Comparison of ENCODE assay signal across 18 cellular contexts in genomic region chr2:102303589-102303988, GRCh38. TPM values are rescaled to one million over a fixed set of nuclear protein-coding genes. Genes with fewer than 3 reads are reported as not detected.
DNase-seq lines count a peak whose midpoint lies in the region; ATAC-seq, FAIRE-seq and TF ChIP-seq lines count a peak whose summit lies in the region.
"Had no signal": no experiment of that assay in that cellular context is flagged by ENCODE, and none has a peak within 500 bp of the region (broad histone marks: within the 10 kb centered on the region; RNA-seq: fewer than 3 reads in every experiment).

No MANE protein-coding gene starts in this region.

- no peak for FAIRE-seq in endothelial cell of umbilical vein (lab: Jason Lieb, UNC)
- FAIRE-seq: D721Med, G401.6, GM12891, H54, HTR-8/SVneo had no signal

- peak overlapping the region; percentile 57 for H3K9ac ChIP-seq in endothelial cell of umbilical vein (replicated peaks; ENCODE audit: extremely low read depth, insufficient read depth, low read length)

- dilution Hi-C loops in endothelial cell of umbilical vein (cut with MboI; ENCODE audit: extremely low pct_ligation_motif_present, low sequenced_read_pairs): no loop called here

- H3K9me3 Mint-ChIP-seq in activated naive CD8-positive, alpha-beta T cell (ENCODE audit: low read depth): no peaks in the 10 kb centered on the region
- H3K9me3 Mint-ChIP-seq in activated naive CD8-positive, alpha-beta T cell treated with anti-CD3 and anti-CD28 coated beads for 36 hours: no peaks in the 10 kb centered on the region
- H3K9me3 Mint-ChIP-seq in activated T-helper 1 cell treated with anti-CD3 and anti-CD28 coated beads, Interleukin-12 subunit alpha, Interleukin-12 subunit beta, Interleukin-2, Interleukin-4 antibody, amounts not matched to agents 30 ng/mL and 10 ng/mL and 1 ng/mL, durations not matched to agents 14 hours and 24 hours and 36 hours: peaks cover 5% of the 10 kb centered on the region
- H3K9me3 Mint-ChIP-seq: CD4-positive, alpha-beta T cell; GM23338 had no signal

- H3K9me3 ChIP-seq in endothelial cell of umbilical vein (replicated peaks; ENCODE audit: control insufficient read depth, insufficient read depth, low read length): no peaks in the 10 kb centered on the region
- H3K9me3 ChIP-seq: Caco-2 had no signal

- intact Hi-C loops in activated T-helper 1 cell treated with anti-CD3 and anti-CD28 coated beads, Interleukin-12 subunit alpha, Interleukin-12 subunit beta, Interleukin-2, Interleukin-4 antibody, amounts not matched to agents 30 ng/mL and 10 ng/mL and 1 ng/mL, durations not matched to agents 14 hours and 24 hours and 36 hours (cut with micrococcal nuclease): loop anchor here (5.0 kb wide), 2 partner anchors 34 to 276 kb away; no protein-coding TSS in a partner anchor
- intact Hi-C loops in endothelial cell of umbilical vein (cut with micrococcal nuclease): loop anchor here (5.0 kb wide), 1 partner anchor 46 kb away; no protein-coding TSS in a partner anchor

- CTCF ChIA-PET in endothelial cell of umbilical vein (lab: Charles Lee): interaction anchor here (1.1 to 1.8 kb wide), 6 partner anchors 15 to 139 kb away, joined by 3 to 5 read pairs (median 4); no protein-coding TSS in a partner anchor

- H3K4me1 Mint-ChIP-seq in activated naive CD8-positive, alpha-beta T cell (ENCODE audit: low read depth): peaks cover 41% of the 10 kb centered on the region
- H3K4me1 Mint-ChIP-seq in activated naive CD8-positive, alpha-beta T cell treated with anti-CD3 and anti-CD28 coated beads for 36 hours: peaks cover 43% of the 10 kb centered on the region
- peaks cover 61% of the 10 kb centered on the region for H3K4me1 Mint-ChIP-seq in activated T-helper 1 cell treated with anti-CD3 and anti-CD28 coated beads, Interleukin-12 subunit alpha, Interleukin-12 subunit beta, Interleukin-2, Interleukin-4 antibody, amounts not matched to agents 30 ng/mL and 10 ng/mL and 1 ng/mL, durations not matched to agents 14 hours and 24 hours and 36 hours (ENCODE audit: low read depth)
- H3K4me1 Mint-ChIP-seq: GM23338 had no signal

- ATAC-seq in HG03139 (IDR thresholded peaks at IDR 0.05; ENCODE audit: unreplicated experiment): no peak
- ATAC-seq: GM23338 had no signal

- H3K4me2 ChIP-seq in endothelial cell of umbilical vein (ENCODE audit: insufficient read depth, low read length): peak overlapping the region; percentile 40
- H3K4me2 ChIP-seq: GM23338 had no signal

- no peaks in the 10 kb centered on the region for H4K20me1 ChIP-seq in endothelial cell of umbilical vein (replicated peaks; ENCODE audit: control insufficient read depth, extremely low read depth, insufficient read depth, low read length)

- peak overlapping the region; percentile 92 for H3K27ac ChIP-seq in endothelial cell of umbilical vein (ENCODE audit: insufficient read depth, low read depth, low read length)
- H3K27ac ChIP-seq: C4-2B had no signal

- H3K9me1 ChIP-seq in endothelial cell of umbilical vein (replicated peaks; ENCODE audit: control insufficient read depth, extremely low read depth, insufficient read depth, low read length): no peaks in the 10 kb centered on the region

- POLR2A ChIA-PET in endothelial cell of umbilical vein (lab: Charles Lee): no interaction called here

- no peaks in the 10 kb centered on the region for H3K79me2 ChIP-seq in endothelial cell of umbilical vein (ENCODE audit: control insufficient read depth, insufficient read depth, low read length)

- peaks cover 38% of the 10 kb centered on the region for H3K4me1 ChIP-seq in endothelial cell of umbilical vein (ENCODE audit: control insufficient read depth, extremely low read depth, insufficient read depth, low read length)
- H3K4me1 ChIP-seq: Caco-2 had no signal

- no peak overlapping the region for H2AFZ ChIP-seq in endothelial cell of umbilical vein (ENCODE audit: low read depth, low read length)
- H2AFZ ChIP-seq: GM23338 had no signal

- no peaks in the 10 kb centered on the region for H3K27me3 Mint-ChIP-seq in activated naive CD8-positive, alpha-beta T cell
- H3K27me3 Mint-ChIP-seq in activated naive CD8-positive, alpha-beta T cell treated with anti-CD3 and anti-CD28 coated beads for 36 hours: peaks cover 9% of the 10 kb centered on the region
- no peaks in the 10 kb centered on the region for H3K27me3 Mint-ChIP-seq in activated T-helper 1 cell treated with anti-CD3 and anti-CD28 coated beads, Interleukin-12 subunit alpha, Interleukin-12 subunit beta, Interleukin-2, Interleukin-4 antibody, amounts not matched to agents 30 ng/mL and 10 ng/mL and 1 ng/mL, durations not matched to agents 14 hours and 24 hours and 36 hours (ENCODE audit: insufficient read depth)

- H3K4me3 ChIP-seq in endothelial cell of umbilical vein (replicated peaks in 1 of 3; ENCODE audit: insufficient read depth in 1 of 3, low read depth in 1 of 3, low read length in 3 of 3): no peak overlapping the region
- H3K4me3 ChIP-seq: GM23338 had no signal

- no peaks in the 10 kb centered on the region for H3K36me3 ChIP-seq in endothelial cell of umbilical vein (ENCODE audit: control insufficient read depth in 2 of 2, extremely low read depth in 1 of 2, insufficient read depth in 2 of 2, low read length in 2 of 2)

- TF ChIP-seq POLR2A in endothelial cell of umbilical vein (IDR thresholded peaks at IDR 0.05; ENCODE audit: low read depth, low read length): no peak

- H3K27me3 ChIP-seq in endothelial cell of umbilical vein (ENCODE audit: control insufficient read depth in 2 of 2, insufficient read depth in 2 of 2, low read length in 2 of 2): no peaks in the 10 kb centered on the region

- no TSS peak for BruUV-seq in endothelial cell of umbilical vein (replicated peaks; lab: Mats Ljungman, UMichigan)

- H3K4me3 Mint-ChIP-seq in activated naive CD8-positive, alpha-beta T cell: no peak overlapping the region
- H3K4me3 Mint-ChIP-seq in activated naive CD8-positive, alpha-beta T cell treated with anti-CD3 and anti-CD28 coated beads for 36 hours: no peak overlapping the region
- H3K4me3 Mint-ChIP-seq in activated T-helper 1 cell treated with anti-CD3 and anti-CD28 coated beads, Interleukin-12 subunit alpha, Interleukin-12 subunit beta, Interleukin-2, Interleukin-4 antibody, amounts not matched to agents 30 ng/mL and 10 ng/mL and 1 ng/mL, durations not matched to agents 14 hours and 24 hours and 36 hours: no peak overlapping the region
- H3K4me3 Mint-ChIP-seq: CD4-positive, alpha-beta T cell; GM23338 had no signal

- TF ChIP-seq CTCF in endothelial cell of umbilical vein (IDR thresholded peaks at IDR 0.05; ENCODE audit: extremely low read depth in 1 of 2, insufficient read depth in 1 of 2, low read depth in 1 of 2, low read length in 2 of 2): no peak

- H3K27ac Mint-ChIP-seq in activated naive CD8-positive, alpha-beta T cell: peak overlapping the region; percentile 69
- H3K27ac Mint-ChIP-seq in activated naive CD8-positive, alpha-beta T cell treated with anti-CD3 and anti-CD28 coated beads for 36 hours: no peak overlapping the region
- H3K27ac Mint-ChIP-seq in activated T-helper 1 cell treated with anti-CD3 and anti-CD28 coated beads, Interleukin-12 subunit alpha, Interleukin-12 subunit beta, Interleukin-2, Interleukin-4 antibody, amounts not matched to agents 30 ng/mL and 10 ng/mL and 1 ng/mL, durations not matched to agents 14 hours and 24 hours and 36 hours: peak overlapping the region; percentile 49
- H3K27ac Mint-ChIP-seq: CD4-positive, alpha-beta T cell; GM23338 had no signal

- no peak for DNase-seq in activated naive CD8-positive, alpha-beta T cell treated with anti-CD3 and anti-CD28 coated beads for 36 hours
- DNase-seq in activated T-helper 1 cell treated with anti-CD3 and anti-CD28 coated beads, Interleukin-12 subunit alpha, Interleukin-12 subunit beta, Interleukin-2, Interleukin-4 antibody, amounts not matched to agents 30 ng/mL and 10 ng/mL and 1 ng/mL, durations not matched to agents 14 hours and 24 hours and 36 hours (ENCODE audit: low spot score): no peak
- DNase-seq in endothelial cell of umbilical vein (ENCODE audit: low read depth, low spot score): no peak
- DNase-seq in activated CD4-positive, alpha-beta T cell treated with anti-CD3 and anti-CD28 coated beads, Interleukin-2, amount 50 U/mL, for 1 hour: no peak
- DNase-seq in NCI-H226: no peak
- DNase-seq: AML-193; Caco-2; CD4-positive, alpha-beta T cell had no signal

- H3K36me3 Mint-ChIP-seq in activated naive CD8-positive, alpha-beta T cell: peaks cover 3% of the 10 kb centered on the region
- peaks cover 2% of the 10 kb centered on the region for H3K36me3 Mint-ChIP-seq in activated naive CD8-positive, alpha-beta T cell treated with anti-CD3 and anti-CD28 coated beads for 36 hours
- peaks cover 24% of the 10 kb centered on the region for H3K36me3 Mint-ChIP-seq in activated T-helper 1 cell treated with anti-CD3 and anti-CD28 coated beads, Interleukin-12 subunit alpha, Interleukin-12 subunit beta, Interleukin-2, Interleukin-4 antibody, amounts not matched to agents 30 ng/mL and 10 ng/mL and 1 ng/mL, durations not matched to agents 14 hours and 24 hours and 36 hours (ENCODE audit: low read depth)

RNA-seq across cellular contexts. Expression of gene IL1RL1, which starts 7.8 kb away (rescaled TPM):
- total RNA-seq in activated naive CD8-positive, alpha-beta T cell treated with anti-CD3 and anti-CD28 coated beads for 36 hours: under 1 TPM; 0.10 to 0.18 TPM
- 3.9 and 4.8 TPM in 2 replicates for total RNA-seq in activated T-helper 1 cell treated with anti-CD3 and anti-CD28 coated beads, Interleukin-12 subunit alpha, Interleukin-12 subunit beta, Interleukin-2, Interleukin-4 antibody, amounts not matched to agents 30 ng/mL and 10 ng/mL and 1 ng/mL, durations not matched to agents 14 hours and 24 hours and 36 hours
- total RNA-seq in endothelial cell of umbilical vein: 44.0 and 55.1 TPM in 2 replicates
- 27.9 and 32.2 TPM in 2 replicates for polyA plus RNA-seq in endothelial cell of umbilical vein
- 40.5 and 47.5 TPM in 2 replicates for polyA plus RNA-seq in endothelial cell of umbilical vein (2011; cell fraction: cytosol; rRNA removed)
- 145 and 226 TPM in 2 replicates for polyA plus RNA-seq in endothelial cell of umbilical vein (2011; cell fraction: nucleus; rRNA removed)
- polyA plus RNA-seq in endothelial cell of umbilical vein (2012): 465 and 806 TPM in 2 replicates
- polyA minus RNA-seq in endothelial cell of umbilical vein: 62.5 and 92.4 TPM in 2 replicates
- 0.31 TPM for polyA minus RNA-seq in endothelial cell of umbilical vein (2011; cell fraction: cytosol; rRNA and poly(A)+ RNA removed)
- polyA minus RNA-seq in endothelial cell of umbilical vein (2011; cell fraction: nucleus; rRNA and poly(A)+ RNA removed): 98.2 and 183 TPM in 2 replicates
- total RNA-seq: Caco-2; CD4-positive, alpha-beta T cell; GM23338 had no signal
- polyA plus RNA-seq: BJ, GM23338 had no signal

RNA-seq across cellular contexts. Expression of gene IL18R1, which starts 52.0 kb away (rescaled TPM):
- 10 to 100 TPM; 20.6 to 21.8 TPM for total RNA-seq in activated naive CD8-positive, alpha-beta T cell treated with anti-CD3 and anti-CD28 coated beads for 36 hours
- 57.8 and 61.3 TPM in 2 replicates for total RNA-seq in activated T-helper 1 cell treated with anti-CD3 and anti-CD28 coated beads, Interleukin-12 subunit alpha, Interleukin-12 subunit beta, Interleukin-2, Interleukin-4 antibody, amounts not matched to agents 30 ng/mL and 10 ng/mL and 1 ng/mL, durations not matched to agents 14 hours and 24 hours and 36 hours
- 3.6 and 4.0 TPM in 2 replicates for total RNA-seq in endothelial cell of umbilical vein
- 1.8 and 2.9 TPM in 2 replicates for polyA plus RNA-seq in endothelial cell of umbilical vein
- 2.3 and 2.8 TPM in 2 replicates for polyA plus RNA-seq in endothelial cell of umbilical vein (2011; cell fraction: cytosol; rRNA removed)
- polyA plus RNA-seq in endothelial cell of umbilical vein (2011; cell fraction: nucleus; rRNA removed): 7.8 and 10.0 TPM in 2 replicates
- 7.0 TPM in 2 replicates for polyA plus RNA-seq in endothelial cell of umbilical vein (2012)
- 6.4 and 10.5 TPM in 2 replicates for polyA minus RNA-seq in endothelial cell of umbilical vein
- 1.3 TPM for polyA minus RNA-seq in endothelial cell of umbilical vein (2011; cell fraction: cytosol; rRNA and poly(A)+ RNA removed)
- 15.6 and 16.5 TPM in 2 replicates for polyA minus RNA-seq in endothelial cell of umbilical vein (2011; cell fraction: nucleus; rRNA and poly(A)+ RNA removed)
- total RNA-seq: Caco-2 had no signal
- polyA plus RNA-seq: BJ had no signal
